1 cellular context compared by ENCODE assay signal in the genomic region with DNA sequence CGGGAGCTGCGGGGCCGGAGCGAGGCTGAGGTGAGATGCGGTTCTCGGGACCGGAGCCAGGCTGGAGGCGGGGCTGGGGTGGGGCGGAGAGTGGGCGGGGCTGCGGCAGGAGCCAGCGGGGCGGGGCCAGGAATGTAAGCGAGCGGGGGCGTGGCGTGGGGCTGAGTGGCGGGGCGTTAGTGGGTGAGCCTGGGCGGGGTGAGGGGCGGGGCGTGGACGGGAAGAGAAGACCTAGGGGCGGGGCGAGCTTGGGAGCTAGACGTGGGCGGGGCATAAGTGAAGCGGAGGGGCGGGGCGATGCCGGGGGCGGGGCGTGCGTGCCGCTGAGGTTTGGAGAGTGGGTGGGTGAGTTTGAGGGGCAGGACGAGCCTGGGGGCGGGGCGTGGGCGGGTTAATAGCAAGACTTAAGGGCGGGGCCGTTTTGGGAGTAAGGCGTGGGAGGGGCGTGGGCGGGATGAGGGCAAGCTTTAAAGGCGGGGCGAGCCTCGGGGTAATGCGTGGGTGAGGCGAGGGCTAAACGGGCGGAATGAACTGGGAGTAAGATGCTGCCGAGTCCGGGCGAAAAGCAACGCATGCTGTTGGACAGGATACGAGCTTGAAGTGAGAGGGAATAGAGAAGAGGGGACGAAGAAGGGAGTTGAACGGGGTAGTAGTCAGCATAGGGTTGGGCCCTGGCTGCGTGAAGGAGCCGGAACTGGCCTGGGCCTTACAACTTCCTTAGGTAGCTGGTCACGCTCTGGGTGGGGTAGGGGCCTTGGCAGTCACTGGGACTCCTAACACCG.
A peak's percentile ranks its signal among the peaks of the same experiment; 100 is the strongest.
TF ChIP-seq lines count a peak whose summit lies in the region.

No MANE protein-coding gene starts in this region.

TF ChIP-seq in HEK293, 187 proteins besides CTCF, POLR2A, EP300 and RAD21 (continued from another document and continues in another):
- TF ChIP-seq, protein P1, sequence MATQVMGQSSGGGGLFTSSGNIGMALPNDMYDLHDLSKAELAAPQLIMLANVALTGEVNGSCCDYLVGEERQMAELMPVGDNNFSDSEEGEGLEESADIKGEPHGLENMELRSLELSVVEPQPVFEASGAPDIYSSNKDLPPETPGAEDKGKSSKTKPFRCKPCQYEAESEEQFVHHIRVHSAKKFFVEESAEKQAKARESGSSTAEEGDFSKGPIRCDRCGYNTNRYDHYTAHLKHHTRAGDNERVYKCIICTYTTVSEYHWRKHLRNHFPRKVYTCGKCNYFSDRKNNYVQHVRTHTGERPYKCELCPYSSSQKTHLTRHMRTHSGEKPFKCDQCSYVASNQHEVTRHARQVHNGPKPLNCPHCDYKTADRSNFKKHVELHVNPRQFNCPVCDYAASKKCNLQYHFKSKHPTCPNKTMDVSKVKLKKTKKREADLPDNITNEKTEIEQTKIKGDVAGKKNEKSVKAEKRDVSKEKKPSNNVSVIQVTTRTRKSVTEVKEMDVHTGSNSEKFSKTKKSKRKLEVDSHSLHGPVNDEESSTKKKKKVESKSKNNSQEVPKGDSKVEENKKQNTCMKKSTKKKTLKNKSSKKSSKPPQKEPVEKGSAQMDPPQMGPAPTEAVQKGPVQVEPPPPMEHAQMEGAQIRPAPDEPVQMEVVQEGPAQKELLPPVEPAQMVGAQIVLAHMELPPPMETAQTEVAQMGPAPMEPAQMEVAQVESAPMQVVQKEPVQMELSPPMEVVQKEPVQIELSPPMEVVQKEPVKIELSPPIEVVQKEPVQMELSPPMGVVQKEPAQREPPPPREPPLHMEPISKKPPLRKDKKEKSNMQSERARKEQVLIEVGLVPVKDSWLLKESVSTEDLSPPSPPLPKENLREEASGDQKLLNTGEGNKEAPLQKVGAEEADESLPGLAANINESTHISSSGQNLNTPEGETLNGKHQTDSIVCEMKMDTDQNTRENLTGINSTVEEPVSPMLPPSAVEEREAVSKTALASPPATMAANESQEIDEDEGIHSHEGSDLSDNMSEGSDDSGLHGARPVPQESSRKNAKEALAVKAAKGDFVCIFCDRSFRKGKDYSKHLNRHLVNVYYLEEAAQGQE (tag by site-specific recombination; IDR thresholded peaks at IDR 0.05): no peak
- TF ChIP-seq ZNF391 (tag by site-specific recombination; IDR thresholded peaks at IDR 0.05; ENCODE audit: borderline replicate concordance, low read depth): no peak
- TF ChIP-seq, protein P2, sequence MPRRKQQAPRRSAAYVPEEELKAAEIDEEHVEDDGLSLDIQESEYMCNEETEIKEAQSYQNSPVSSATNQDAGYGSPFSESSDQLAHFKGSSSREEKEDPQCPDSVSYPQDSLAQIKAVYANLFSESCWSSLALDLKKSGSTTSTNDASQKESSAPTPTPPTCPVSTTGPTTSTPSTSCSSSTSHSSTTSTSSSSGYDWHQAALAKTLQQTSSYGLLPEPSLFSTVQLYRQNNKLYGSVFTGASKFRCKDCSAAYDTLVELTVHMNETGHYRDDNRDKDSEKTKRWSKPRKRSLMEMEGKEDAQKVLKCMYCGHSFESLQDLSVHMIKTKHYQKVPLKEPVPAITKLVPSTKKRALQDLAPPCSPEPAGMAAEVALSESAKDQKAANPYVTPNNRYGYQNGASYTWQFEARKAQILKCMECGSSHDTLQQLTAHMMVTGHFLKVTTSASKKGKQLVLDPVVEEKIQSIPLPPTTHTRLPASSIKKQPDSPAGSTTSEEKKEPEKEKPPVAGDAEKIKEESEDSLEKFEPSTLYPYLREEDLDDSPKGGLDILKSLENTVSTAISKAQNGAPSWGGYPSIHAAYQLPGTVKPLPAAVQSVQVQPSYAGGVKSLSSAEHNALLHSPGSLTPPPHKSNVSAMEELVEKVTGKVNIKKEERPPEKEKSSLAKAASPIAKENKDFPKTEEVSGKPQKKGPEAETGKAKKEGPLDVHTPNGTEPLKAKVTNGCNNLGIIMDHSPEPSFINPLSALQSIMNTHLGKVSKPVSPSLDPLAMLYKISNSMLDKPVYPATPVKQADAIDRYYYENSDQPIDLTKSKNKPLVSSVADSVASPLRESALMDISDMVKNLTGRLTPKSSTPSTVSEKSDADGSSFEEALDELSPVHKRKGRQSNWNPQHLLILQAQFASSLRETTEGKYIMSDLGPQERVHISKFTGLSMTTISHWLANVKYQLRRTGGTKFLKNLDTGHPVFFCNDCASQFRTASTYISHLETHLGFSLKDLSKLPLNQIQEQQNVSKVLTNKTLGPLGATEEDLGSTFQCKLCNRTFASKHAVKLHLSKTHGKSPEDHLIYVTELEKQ (tag by site-specific recombination; IDR thresholded peaks at IDR 0.05; ENCODE audit: borderline replicate concordance): no peak
- no peak for TF ChIP-seq ZNF341 (tag by site-specific recombination; IDR thresholded peaks at IDR 0.05; ENCODE audit: low read depth)
- TF ChIP-seq ZNF114 (tag by site-specific recombination; IDR thresholded peaks at IDR 0.05): no peak
- no peak for TF ChIP-seq ZNF274 (IDR thresholded peaks at IDR 0.05; ENCODE audit: low read length)
- no peak for TF ChIP-seq ZNF274 (tag by site-specific recombination; IDR thresholded peaks at IDR 0.05; ENCODE audit: borderline replicate concordance)
- peak; percentile 92 for TF ChIP-seq KLF9 (tag by site-specific recombination; IDR thresholded peaks at IDR 0.05; ENCODE audit: low read depth)
- TF ChIP-seq ZNF133 (tag by site-specific recombination; IDR thresholded peaks at IDR 0.05): no peak
- TF ChIP-seq ZNF24 (tag by site-specific recombination; IDR thresholded peaks at IDR 0.05): 0 out of 2 replicates have a peak, but pooled peaks have one; percentile 30
- no peak for TF ChIP-seq ZNF121 (tag by site-specific recombination; IDR thresholded peaks at IDR 0.05)
- TF ChIP-seq, protein P3, sequence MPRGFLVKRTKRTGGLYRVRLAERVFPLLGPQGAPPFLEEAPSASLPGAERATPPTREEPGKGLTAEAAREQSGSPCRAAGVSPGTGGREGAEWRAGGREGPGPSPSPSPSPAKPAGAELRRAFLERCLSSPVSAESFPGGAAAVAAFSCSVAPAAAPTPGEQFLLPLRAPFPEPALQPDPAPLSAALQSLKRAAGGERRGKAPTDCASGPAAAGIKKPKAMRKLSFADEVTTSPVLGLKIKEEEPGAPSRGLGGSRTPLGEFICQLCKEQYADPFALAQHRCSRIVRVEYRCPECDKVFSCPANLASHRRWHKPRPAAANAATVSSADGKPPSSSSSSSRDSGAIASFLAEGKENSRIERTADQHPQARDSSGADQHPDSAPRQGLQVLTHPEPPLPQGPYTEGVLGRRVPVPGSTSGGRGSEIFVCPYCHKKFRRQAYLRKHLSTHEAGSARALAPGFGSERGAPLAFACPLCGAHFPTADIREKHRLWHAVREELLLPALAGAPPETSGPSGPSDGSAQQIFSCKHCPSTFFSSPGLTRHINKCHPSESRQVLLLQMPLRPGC (tag by site-specific recombination; IDR thresholded peaks at IDR 0.05): no peak
- no peak for TF ChIP-seq ZBTB21 (tag by site-specific recombination; IDR thresholded peaks at IDR 0.05)
- no peak for TF ChIP-seq ZNF175 (tag by site-specific recombination; IDR thresholded peaks at IDR 0.05)
- TF ChIP-seq ZNF621 (tag by site-specific recombination; IDR thresholded peaks at IDR 0.05): no peak
- no peak for TF ChIP-seq ZNF514 (tag by site-specific recombination; IDR thresholded peaks at IDR 0.05)
- TF ChIP-seq ZNF677 (tag by site-specific recombination; IDR thresholded peaks at IDR 0.05): no peak
- TF ChIP-seq, protein P4, sequence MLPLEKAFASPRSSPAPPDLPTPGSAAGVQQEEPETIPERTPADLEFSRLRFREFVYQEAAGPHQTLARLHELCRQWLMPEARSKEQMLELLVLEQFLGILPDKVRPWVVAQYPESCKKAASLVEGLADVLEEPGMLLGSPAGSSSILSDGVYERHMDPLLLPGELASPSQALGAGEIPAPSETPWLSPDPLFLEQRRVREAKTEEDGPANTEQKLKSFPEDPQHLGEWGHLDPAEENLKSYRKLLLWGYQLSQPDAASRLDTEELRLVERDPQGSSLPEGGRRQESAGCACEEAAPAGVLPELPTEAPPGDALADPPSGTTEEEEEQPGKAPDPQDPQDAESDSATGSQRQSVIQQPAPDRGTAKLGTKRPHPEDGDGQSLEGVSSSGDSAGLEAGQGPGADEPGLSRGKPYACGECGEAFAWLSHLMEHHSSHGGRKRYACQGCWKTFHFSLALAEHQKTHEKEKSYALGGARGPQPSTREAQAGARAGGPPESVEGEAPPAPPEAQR (tag by site-specific recombination; IDR thresholded peaks at IDR 0.05): no peak
- TF ChIP-seq, protein P5, sequence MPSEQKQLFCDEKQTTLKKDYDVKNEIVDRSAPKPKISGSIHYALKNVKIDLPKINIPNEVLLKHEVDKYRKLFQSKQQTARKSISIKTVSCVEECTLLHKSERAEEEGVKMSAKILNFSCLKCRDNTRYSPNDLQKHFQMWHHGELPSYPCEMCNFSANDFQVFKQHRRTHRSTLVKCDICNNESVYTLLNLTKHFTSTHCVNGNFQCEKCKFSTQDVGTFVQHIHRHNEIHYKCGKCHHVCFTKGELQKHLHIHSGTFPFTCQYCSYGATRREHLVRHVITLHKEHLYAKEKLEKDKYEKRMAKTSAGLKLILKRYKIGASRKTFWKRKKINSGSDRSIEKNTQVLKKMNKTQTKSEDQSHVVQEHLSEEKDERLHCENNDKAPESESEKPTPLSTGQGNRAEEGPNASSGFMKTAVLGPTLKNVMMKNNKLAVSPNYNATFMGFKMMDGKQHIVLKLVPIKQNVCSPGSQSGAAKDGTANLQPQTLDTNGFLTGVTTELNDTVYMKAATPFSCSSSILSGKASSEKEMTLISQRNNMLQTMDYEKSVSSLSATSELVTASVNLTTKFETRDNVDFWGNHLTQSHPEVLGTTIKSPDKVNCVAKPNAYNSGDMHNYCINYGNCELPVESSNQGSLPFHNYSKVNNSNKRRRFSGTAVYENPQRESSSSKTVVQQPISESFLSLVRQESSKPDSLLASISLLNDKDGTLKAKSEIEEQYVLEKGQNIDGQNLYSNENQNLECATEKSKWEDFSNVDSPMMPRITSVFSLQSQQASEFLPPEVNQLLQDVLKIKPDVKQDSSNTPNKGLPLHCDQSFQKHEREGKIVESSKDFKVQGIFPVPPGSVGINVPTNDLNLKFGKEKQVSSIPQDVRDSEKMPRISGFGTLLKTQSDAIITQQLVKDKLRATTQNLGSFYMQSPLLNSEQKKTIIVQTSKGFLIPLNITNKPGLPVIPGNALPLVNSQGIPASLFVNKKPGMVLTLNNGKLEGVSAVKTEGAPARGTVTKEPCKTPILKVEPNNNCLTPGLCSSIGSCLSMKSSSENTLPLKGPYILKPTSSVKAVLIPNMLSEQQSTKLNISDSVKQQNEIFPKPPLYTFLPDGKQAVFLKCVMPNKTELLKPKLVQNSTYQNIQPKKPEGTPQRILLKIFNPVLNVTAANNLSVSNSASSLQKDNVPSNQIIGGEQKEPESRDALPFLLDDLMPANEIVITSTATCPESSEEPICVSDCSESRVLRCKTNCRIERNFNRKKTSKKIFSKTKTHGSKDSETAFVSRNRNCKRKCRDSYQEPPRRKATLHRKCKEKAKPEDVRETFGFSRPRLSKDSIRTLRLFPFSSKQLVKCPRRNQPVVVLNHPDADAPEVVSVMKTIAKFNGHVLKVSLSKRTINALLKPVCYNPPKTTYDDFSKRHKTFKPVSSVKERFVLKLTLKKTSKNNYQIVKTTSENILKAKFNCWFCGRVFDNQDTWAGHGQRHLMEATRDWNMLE (tag by site-specific recombination; conservative IDR thresholded peaks at IDR 0.05; ENCODE audit: low read depth): no peak
- no peak for TF ChIP-seq TCF7L2 (IDR thresholded peaks at IDR 0.05; ENCODE audit: borderline replicate concordance, low read depth, low read length)
- TF ChIP-seq ZNF777 (tag by site-specific recombination; IDR thresholded peaks at IDR 0.05; ENCODE audit: borderline replicate concordance): no peak
- TF ChIP-seq ZNF558 (tag by site-specific recombination; IDR thresholded peaks at IDR 0.05): no peak
- TF ChIP-seq ZBTB8A (tag by site-specific recombination; IDR thresholded peaks at IDR 0.05): peak; percentile 90
- no peak for TF ChIP-seq YY2 (tag by site-specific recombination; IDR thresholded peaks at IDR 0.05)
- TF ChIP-seq, protein P6, sequence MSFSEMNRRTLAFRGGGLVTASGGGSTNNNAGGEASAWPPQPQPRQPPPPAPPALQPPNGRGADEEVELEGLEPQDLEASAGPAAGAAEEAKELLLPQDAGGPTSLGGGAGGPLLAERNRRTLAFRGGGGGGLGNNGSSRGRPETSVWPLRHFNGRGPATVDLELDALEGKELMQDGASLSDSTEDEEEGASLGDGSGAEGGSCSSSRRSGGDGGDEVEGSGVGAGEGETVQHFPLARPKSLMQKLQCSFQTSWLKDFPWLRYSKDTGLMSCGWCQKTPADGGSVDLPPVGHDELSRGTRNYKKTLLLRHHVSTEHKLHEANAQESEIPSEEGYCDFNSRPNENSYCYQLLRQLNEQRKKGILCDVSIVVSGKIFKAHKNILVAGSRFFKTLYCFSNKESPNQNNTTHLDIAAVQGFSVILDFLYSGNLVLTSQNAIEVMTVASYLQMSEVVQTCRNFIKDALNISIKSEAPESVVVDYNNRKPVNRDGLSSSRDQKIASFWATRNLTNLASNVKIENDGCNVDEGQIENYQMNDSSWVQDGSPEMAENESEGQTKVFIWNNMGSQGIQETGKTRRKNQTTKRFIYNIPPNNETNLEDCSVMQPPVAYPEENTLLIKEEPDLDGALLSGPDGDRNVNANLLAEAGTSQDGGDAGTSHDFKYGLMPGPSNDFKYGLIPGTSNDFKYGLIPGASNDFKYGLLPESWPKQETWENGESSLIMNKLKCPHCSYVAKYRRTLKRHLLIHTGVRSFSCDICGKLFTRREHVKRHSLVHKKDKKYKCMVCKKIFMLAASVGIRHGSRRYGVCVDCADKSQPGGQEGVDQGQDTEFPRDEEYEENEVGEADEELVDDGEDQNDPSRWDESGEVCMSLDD (tag by site-specific recombination; IDR thresholded peaks at IDR 0.05): no peak; the same call in 1 of the 2 replicates
- no peak; the same call in 1 of the 2 replicates for TF ChIP-seq BCL11A (tag by site-specific recombination; IDR thresholded peaks at IDR 0.05; ENCODE audit: low read depth)
- no peak for TF ChIP-seq IKZF3 (tag by site-specific recombination; IDR thresholded peaks at IDR 0.05)
- TF ChIP-seq ZNF530 (tag by site-specific recombination; IDR thresholded peaks at IDR 0.05; ENCODE audit: low read depth): no peak
- peak; percentile 100 for TF ChIP-seq ZFHX2 (tag by site-specific recombination; conservative IDR thresholded peaks at IDR 0.05)
- TF ChIP-seq, protein P7, sequence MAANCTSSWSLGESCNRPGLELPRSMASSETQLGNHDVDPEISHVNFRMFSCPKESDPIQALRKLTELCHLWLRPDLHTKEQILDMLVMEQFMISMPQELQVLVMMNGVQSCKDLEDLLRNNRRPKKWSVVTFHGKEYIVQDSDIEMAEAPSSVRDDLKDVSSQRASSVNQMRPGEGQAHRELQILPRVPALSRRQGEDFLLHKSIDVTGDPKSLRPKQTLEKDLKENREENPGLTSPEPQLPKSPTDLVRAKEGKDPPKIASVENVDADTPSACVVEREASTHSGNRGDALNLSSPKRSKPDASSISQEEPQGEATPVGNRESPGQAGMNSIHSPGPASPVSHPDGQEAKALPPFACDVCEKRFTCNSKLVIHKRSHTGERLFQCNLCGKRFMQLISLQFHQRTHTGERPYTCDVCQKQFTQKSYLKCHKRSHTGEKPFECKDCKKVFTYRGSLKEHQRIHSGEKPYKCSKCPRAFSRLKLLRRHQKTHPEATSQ (tag by site-specific recombination; IDR thresholded peaks at IDR 0.05): no peak
- no peak for TF ChIP-seq ZNF10 (tag by site-specific recombination; IDR thresholded peaks at IDR 0.05)
- TF ChIP-seq TRIM28 (IDR thresholded peaks at IDR 0.05; ENCODE audit: borderline replicate concordance, low read length): no peak
- no peak for TF ChIP-seq ZBTB1 (tag by site-specific recombination; IDR thresholded peaks at IDR 0.05)
- TF ChIP-seq ZNF747 (tag by site-specific recombination; IDR thresholded peaks at IDR 0.05): no peak
